In genomic region chr11:65308281-65308891, GRCh38 we compare ENCODE assay signal across 12 cellular contexts. TPM values are rescaled to one million over a fixed set of nuclear protein-coding genes. Genes with fewer than 3 reads are reported as not detected.
DNase-seq lines count a peak whose midpoint lies in the region; ATAC-seq and TF ChIP-seq lines count a peak whose summit lies in the region.
"Had no signal": no experiment of that assay in that cellular context is flagged by ENCODE, and none has a peak within 500 bp of the region (broad histone marks: within the 10 kb centered on the region; RNA-seq: fewer than 3 reads in every experiment).

No MANE protein-coding gene starts in this region.

- H3K27me3 ChIP-seq in A673 (replicated peaks; ENCODE audit: insufficient read depth, low read depth, low read length, poor library complexity) (no peaks in the 10 kb centered on the region), neutrophil (peaks cover 17% of the 10 kb centered on the region)
- H3K27me3 ChIP-seq: uterus had no signal

- DNase-seq in A673 (ENCODE audit: low spot score) = peak; percentile 43
- peak; percentile 45 for DNase-seq in M059J (ENCODE audit: low read depth)
- DNase-seq in pons (ENCODE audit: low spot score) = no peak
- DNase-seq in NK-92 (lab: John Stamatoyannopoulos, UW; ENCODE audit: unreplicated experiment) = no peak
- DNase-seq in NCI-H2196 treated with DMSO at 0.1 percent for 48 hours (lab: John Stamatoyannopoulos, UW; ENCODE audit: unreplicated experiment) = no peak
- DNase-seq in 8988T = no peak
- DNase-seq: stimulated activated CD4-positive, alpha-beta T cell treated with anti-CD3 and anti-CD28 coated beads, Interleukin-4, amount 100 ng/mL, for 1 hour; uterus had no signal

- POLR2A ChIA-PET in A673 (lab: Charles Lee; ENCODE audit: low non-redundant PET) = no interaction called here

- no peaks in the 10 kb centered on the region for H3K9me3 ChIP-seq in A673 (ENCODE audit: low read depth, low read length, poor library complexity, severe bottlenecking)
- no peaks in the 10 kb centered on the region for H3K9me3 ChIP-seq in neutrophil
- H3K9me3 ChIP-seq: uterus had no signal

- CTCF ChIA-PET in A673 (lab: Charles Lee) = interaction anchor here (0.5 to 0.6 kb wide), 3 partner anchors 127 to 841 kb away, joined by 3 to 5 read pairs (median 3); no protein-coding TSS in a partner anchor

- peak; percentile 34 for ATAC-seq in esophagus mucosa
- ATAC-seq: T-cell had no signal

- H3K27ac ChIP-seq in A673 (ENCODE audit: low read depth, low read length, poor library complexity, severe bottlenecking) (no peak overlapping the region), neutrophil (peak overlapping the region; percentile 13)
- H3K27ac ChIP-seq: KMS-11 had no signal

- BruUV-seq in A673 (replicated peaks; lab: Mats Ljungman, UMichigan) = no TSS peak

- no peak for TF ChIP-seq CTCF in A673 (conservative IDR thresholded peaks at IDR 0.05; ENCODE audit: low read depth, low read length)
- no peak for TF ChIP-seq CTCF in neutrophil (IDR thresholded peaks at IDR 0.05)

- H3K4me3 ChIP-seq in A673 (ENCODE audit: low read depth, low read length, poor library complexity, severe bottlenecking) (no peak overlapping the region), neutrophil (ENCODE audit: low read depth in 1 of 2, low read length in 1 of 2) (no peak overlapping the region)
- H3K4me3 ChIP-seq: uterus had no signal

- intact Hi-C loops in A673 (cut with micrococcal nuclease; ENCODE audit: unreplicated experiment) = no loop called here

- H3K36me3 ChIP-seq in A673 (ENCODE audit: insufficient read depth, low read length, poor library complexity, severe bottlenecking) = peaks cover 3% of the 10 kb centered on the region
- H3K36me3 ChIP-seq in neutrophil = peaks cover 7% of the 10 kb centered on the region
- H3K36me3 ChIP-seq: uterus had no signal

- H3K4me1 ChIP-seq in A673 (ENCODE audit: insufficient read depth, low read length, poor library complexity, severe bottlenecking) (peaks cover 18% of the 10 kb centered on the region), neutrophil (ENCODE audit: control insufficient read depth in 1 of 2, insufficient read depth in 1 of 2, low read depth in 1 of 2, low read length in 1 of 2) (peaks cover 0 to 12% of the 10 kb centered on the region in 2 experiments)
- H3K4me1 ChIP-seq: uterus had no signal

RNA-seq across cellular contexts. Expression of gene CDC42EP2, which starts 6.3 kb away (rescaled TPM):
- total RNA-seq in A673 (2021) (4.8 and 5.4 TPM in 2 replicates), esophagus mucosa (0.92 TPM)
- 0.07 and 1.6 TPM in 2 replicates for total RNA-seq in M059J (2014; rRNA removed; shearing (Covaris generic))

RNA-seq across cellular contexts. Expression of gene DPF2, which starts 25.3 kb away (rescaled TPM):
- total RNA-seq in A673 (2021) = 125 and 149 TPM in 2 replicates
- 31.5 and 43.5 TPM in 2 replicates for total RNA-seq in M059J (2014; rRNA removed; shearing (Covaris generic))
- 30.4 TPM for total RNA-seq in esophagus mucosa

RNA-seq across cellular contexts. Expression of gene TIGD3, which starts 46.2 kb away (rescaled TPM):
- total RNA-seq in A673 (2021) (2.3 and 3.5 TPM in 2 replicates), esophagus mucosa (0.16 TPM)
- total RNA-seq in M059J (2014; rRNA removed; shearing (Covaris generic)) = 1.7 TPM in 1 of 2 replicates, not detected in the other

RNA-seq across cellular contexts. Expression of gene POLA2, which starts 46.6 kb away (rescaled TPM):
- 92.4 TPM in 2 replicates for total RNA-seq in A673 (2021)
- 47.8 and 62.9 TPM in 2 replicates for total RNA-seq in M059J (2014; rRNA removed; shearing (Covaris generic))
- 11.2 TPM for total RNA-seq in esophagus mucosa

Comparison
In these comparisons a context has a peak if more than half of its experiments do, and no peak if none do; other contexts are left out.
1. DNase-seq: peak in A673 (single experiment) and M059J (single experiment); none in pons (single experiment), NK-92 (single experiment), NCI-H2196 treated with DMSO at 0.1 percent for 48 hours (single experiment) and 8988T (single experiment).